ENCODE assay signal across 8 cellular contexts in genomic region chr13:112024577-112024976, GRCh38. TPM values are rescaled to one million over a fixed set of nuclear protein-coding genes. Genes with fewer than 3 reads are reported as not detected.
"Had no signal": no experiment of that assay in that cellular context is flagged by ENCODE, and none has a peak within 500 bp of the region (broad histone marks: within the 10 kb centered on the region; RNA-seq: fewer than 3 reads in every experiment).

No MANE protein-coding gene starts in this region.

- DNase-seq: IMR-90, KBM-7, KG1 had no signal

- ATAC-seq: HepG2, K562 had no signal

- H3K27ac ChIP-seq: HL-60 had no signal

- H3K4me3 ChIP-seq: K562 had no signal

RNA-seq across cellular contexts. Expression of gene SOX1, which starts 42.4 kb away (rescaled TPM):
- total RNA-seq: HepG2, HT-29, HT1080, IMR-90, K562 had no signal
- polyA plus RNA-seq: HepG2, IMR-90, K562 had no signal
